Comparison of ENCODE assay signal across 1 cellular context in genomic region chr3:66582721-66583141, GRCh38.
TF ChIP-seq lines count a peak whose summit lies in the region.

No MANE protein-coding gene starts in this region.

TF ChIP-seq in GM12878, 131 proteins besides CTCF, POLR2A, EP300 and RAD21 (continued from another document and continues in another):
- TF ChIP-seq CBX5 (IDR thresholded peaks at IDR 0.05; ENCODE audit: low read depth) (peak; percentile 59; the same call in 1 of the 2 replicates), IKZF2 (IDR thresholded peaks at IDR 0.05) (peak; percentile 20 to 30; a peak in 2 of 4 replicates), SIX5 (IDR thresholded peaks at IDR 0.05; ENCODE audit: low read depth, low read length, severe bottlenecking) (no peak), FOXK2 (IDR thresholded peaks at IDR 0.05) (no peak), JUNB (IDR thresholded peaks at IDR 0.05) (no peak), IRF4 (IDR thresholded peaks at IDR 0.05; ENCODE audit: low read depth, low read length) (no peak), TBL1XR1 (IDR thresholded peaks at IDR 0.05; ENCODE audit: low read depth, low read length) (peak; percentile 62; the same call in 1 of the 2 replicates), TCF12 (IDR thresholded peaks at IDR 0.05; ENCODE audit: low read depth, low read length) (peak; percentile 56; the same call in 1 of the 2 replicates), JUND (IDR thresholded peaks at IDR 0.05; ENCODE audit: low read depth, low read length) (no peak), DPF2 (IDR thresholded peaks at IDR 0.05) (0 out of 2 replicates have a peak, but pooled peaks have one; percentile 40), SKIL (IDR thresholded peaks at IDR 0.05; ENCODE audit: low read depth, poor library complexity, severe bottlenecking) (no peak), ZNF24 (IDR thresholded peaks at IDR 0.05) (no peak), RB1 (IDR thresholded peaks at IDR 0.05; ENCODE audit: borderline replicate concordance) (no peak), MEF2B (IDR thresholded peaks at IDR 0.05; ENCODE audit: partially characterized antibody, poor library complexity, severe bottlenecking) (no peak), RUNX3 (IDR thresholded peaks at IDR 0.05; ENCODE audit: low read length) (peak; percentile 98), ATF3 (IDR thresholded peaks at IDR 0.05; ENCODE audit: borderline replicate concordance, extremely low read depth, low read depth, low read length) (no peak), PAX8 (IDR thresholded peaks at IDR 0.05) (no peak), RBBP5 (conservative IDR thresholded peaks at IDR 0.05) (no peak), CBX3 (IDR thresholded peaks at IDR 0.05; ENCODE audit: borderline replicate concordance, low read depth) (no peak), ZNF687 (IDR thresholded peaks at IDR 0.05) (no peak), MXI1 (IDR thresholded peaks at IDR 0.05; ENCODE audit: low read depth, low read length) (no peak), BCL3 (IDR thresholded peaks at IDR 0.05; ENCODE audit: borderline replicate concordance, insufficient read depth, low read depth, low read length, poor library complexity, severe bottlenecking) (peak; percentile 37), ZNF217 (IDR thresholded peaks at IDR 0.05) (0 out of 2 replicates have a peak, but pooled peaks have one; percentile 40), FOXM1 (IDR thresholded peaks at IDR 0.05; ENCODE audit: low read depth, low read length) (peak; percentile 65), NKRF (conservative IDR thresholded peaks at IDR 0.05) (no peak), YY1 (IDR thresholded peaks at IDR 0.05; ENCODE audit: low read depth, low read length) (0 out of 2 replicates have a peak, but pooled peaks have one; percentile 15), TAF1 (IDR thresholded peaks at IDR 0.05; ENCODE audit: borderline replicate concordance, low read depth, low read length) (no peak), CREB1 (IDR thresholded peaks at IDR 0.05; ENCODE audit: low read depth) (peak; percentile 42; the same call in 1 of the 2 replicates), WRNIP1 (IDR thresholded peaks at IDR 0.05; ENCODE audit: borderline replicate concordance, low read depth, low read length) (no peak), SMC3 (IDR thresholded peaks at IDR 0.05; ENCODE audit: borderline replicate concordance, low read length) (no peak), MTA3 (IDR thresholded peaks at IDR 0.05; ENCODE audit: borderline replicate concordance, low read length) (peak; percentile 76; the same call in 1 of the 2 replicates), ATF2 (IDR thresholded peaks at IDR 0.05; ENCODE audit: low read length) (peak; percentile 73; the same call in 1 of the 2 replicates), EED (IDR thresholded peaks at IDR 0.05; ENCODE audit: low read depth) (0 out of 2 replicates have a peak, but pooled peaks have one; percentile 28), MEF2A (IDR thresholded peaks at IDR 0.05; ENCODE audit: insufficient read depth, low read depth, low read length) (0 out of 2 replicates have a peak, but pooled peaks have one; percentile 46), TCF3 (IDR thresholded peaks at IDR 0.05; ENCODE audit: borderline replicate concordance, insufficient read depth, low read depth, low read length) (0 out of 2 replicates have a peak, but pooled peaks have one; percentile 65), POLR2AphosphoS5 (IDR thresholded peaks at IDR 0.05; ENCODE audit: low read length) (no peak), ELK1 (IDR thresholded peaks at IDR 0.05; ENCODE audit: low read depth, low read length) (no peak), NFIC (IDR thresholded peaks at IDR 0.05; ENCODE audit: low read depth, low read length) (peak; percentile 79), BCLAF1 (IDR thresholded peaks at IDR 0.05) (no peak), PAX5 (IDR thresholded peaks at IDR 0.05; ENCODE audit: borderline replicate concordance, low read depth, low read length) (peak; percentile 94), BACH1 (IDR thresholded peaks at IDR 0.05; ENCODE audit: borderline replicate concordance) (no peak), USF1 (IDR thresholded peaks at IDR 0.05; ENCODE audit: borderline replicate concordance, extremely low read length, insufficient read depth, low read depth, low read length) (peak; percentile 39), SPI1 (IDR thresholded peaks at IDR 0.05; ENCODE audit: borderline replicate concordance, insufficient read depth, low read depth, low read length) (peak; percentile 27; the same call in 1 of the 2 replicates), EZH2 (IDR thresholded peaks at IDR 0.05; ENCODE audit: borderline replicate concordance, control insufficient read depth, low read depth, low read length) (no peak), MAX (IDR thresholded peaks at IDR 0.05; ENCODE audit: low read depth, low read length) (no peak), BCL11A (IDR thresholded peaks at IDR 0.05; ENCODE audit: low read depth, low read length) (peak; percentile 44; the same call in 1 of the 2 replicates)
